In genomic region chrX:15114865-15115566, GRCh38 we compare ENCODE assay signal across 21 cellular contexts.
DNase-seq lines count a peak whose midpoint lies in the region; ATAC-seq and TF ChIP-seq lines count a peak whose summit lies in the region.
"Had no signal": no experiment of that assay in that cellular context is flagged by ENCODE, and none has a peak within 500 bp of the region (broad histone marks: within the 10 kb centered on the region; RNA-seq: fewer than 3 reads in every experiment).

No MANE protein-coding gene starts in this region.

- no peak overlapping the region for H3K14ac ChIP-seq in H9 (ENCODE audit: insufficient read depth, low read length)
- no peak overlapping the region for H3K14ac ChIP-seq in trophoblast cell (ENCODE audit: low read length)

- H3K4me1 ChIP-seq in H9 (ENCODE audit: insufficient read depth, low read length) (peaks cover 2% of the 10 kb centered on the region; the same call in 1 of the 2 replicates), iPS-15b (ENCODE audit: control insufficient read depth, insufficient read depth, low read length) (peaks cover 9% of the 10 kb centered on the region), trophoblast cell (ENCODE audit: control insufficient read depth in 1 of 2, insufficient read depth in 2 of 2, low read length in 2 of 2) (no peaks in the 10 kb centered on the region)
- H3K4me1 ChIP-seq: BLaER1 had no signal

- H3K9me3 Mint-ChIP-seq in H9, result peaks cover 51 to 59% of the 10 kb centered on the region in 2 experiments
- H3K9me3 Mint-ChIP-seq in WTC11, result peaks cover 4% of the 10 kb centered on the region; the same call in 1 of the 2 replicates

- H3K9ac ChIP-seq in H9 (ENCODE audit: extremely low read depth, insufficient read length, low read length) (no peak overlapping the region), iPS-15b (ENCODE audit: low read depth, low read length) (peak overlapping the region; percentile 8), trophoblast cell (ENCODE audit: low read length) (no peak overlapping the region)
- H3K9ac ChIP-seq: BLaER1 had no signal

- no peak overlapping the region for H4K12ac ChIP-seq in trophoblast cell (ENCODE audit: low read depth, low read length)

- H3K27me3 ChIP-seq in H9 (ENCODE audit: insufficient read depth, low read length) (no peaks in the 10 kb centered on the region), iPS-15b (ENCODE audit: control insufficient read depth, insufficient read depth, low read length) (no peaks in the 10 kb centered on the region), trophoblast cell (ENCODE audit: insufficient read depth, low read length) (no peaks in the 10 kb centered on the region)

- WGBS in H9 (ENCODE audit: extremely low coverage, insufficient read length, low lambda C conversion rate), result no CpG with 5 or more reads among the region's 7 CpGs
- no CpG with 5 or more reads among the region's 7 CpGs for WGBS in trophoblast cell (ENCODE audit: extremely low coverage, insufficient coverage, insufficient read length)

- no peaks in the 10 kb centered on the region for H3K36me3 ChIP-seq in iPS-15b (ENCODE audit: control insufficient read depth, insufficient read depth, low read length)
- H3K36me3 ChIP-seq in trophoblast cell (ENCODE audit: control insufficient read depth in 1 of 2, insufficient read depth in 2 of 2, low read length in 2 of 2), result no peaks in the 10 kb centered on the region
- H3K36me3 ChIP-seq: BLaER1 had no signal

- H2BK12ac ChIP-seq in H9 (ENCODE audit: insufficient read length, low read depth, low read length), result no peak overlapping the region
- no peak overlapping the region for H2BK12ac ChIP-seq in trophoblast cell (ENCODE audit: low read length)

- H3K4ac ChIP-seq in H9 (ENCODE audit: low read depth, low read length) (no peak overlapping the region), trophoblast cell (ENCODE audit: low read depth, low read length) (no peak overlapping the region)

- H3K79me2 ChIP-seq in H9 (ENCODE audit: insufficient read depth, low read length) (no peaks in the 10 kb centered on the region), trophoblast cell (ENCODE audit: control insufficient read depth, insufficient read depth, low read length, poor library complexity) (no peaks in the 10 kb centered on the region)

- no peak overlapping the region for H3K23ac ChIP-seq in H9 (ENCODE audit: insufficient read length, low read depth, low read length)
- H3K23ac ChIP-seq in trophoblast cell (ENCODE audit: low read length), result no peak overlapping the region

- POLR2A ChIA-PET in WTC11 (lab: Charles Lee), result no interaction called here

- H3K27ac ChIP-seq in H9 (ENCODE audit: insufficient read length, low read depth, low read length) (no peak overlapping the region), trophoblast cell (ENCODE audit: low read depth, low read length) (no peak overlapping the region)
- H3K27ac ChIP-seq: BLaER1, PC-9, RWPE1 had no signal

- no peak overlapping the region for H2BK15ac ChIP-seq in H9 (ENCODE audit: low read depth, low read length)

- no peak overlapping the region for H4K91ac ChIP-seq in H9 (ENCODE audit: insufficient read length, low read depth, low read length)
- H4K91ac ChIP-seq in trophoblast cell (ENCODE audit: low read depth, low read length), result no peak overlapping the region

- TF ChIP-seq CTCF in H9 (conservative IDR thresholded peaks at IDR 0.05) (no peak), WTC11 (IDR thresholded peaks at IDR 0.05) (no peak)

- H2BK120ac ChIP-seq in H9 (ENCODE audit: low read depth, low read length, poor library complexity, severe bottlenecking), result no peak overlapping the region
- no peak overlapping the region for H2BK120ac ChIP-seq in trophoblast cell (ENCODE audit: insufficient read depth, low read length, poor library complexity)

- H2AFZ ChIP-seq in H9 (ENCODE audit: low read length) (peak overlapping the region; percentile 33), trophoblast cell (ENCODE audit: insufficient read depth, low read length, poor library complexity) (no peak overlapping the region)
- H2AFZ ChIP-seq: PC-9 had no signal

- no peak overlapping the region for H4K8ac ChIP-seq in H9 (replicated peaks; ENCODE audit: insufficient read length, low read depth, low read length)
- H4K8ac ChIP-seq in trophoblast cell (ENCODE audit: low read depth, low read length), result no peak overlapping the region

- H3K27me3 Mint-ChIP-seq in H9 (ENCODE audit: low read depth) (no peaks in the 10 kb centered on the region), WTC11 (ENCODE audit: low read depth) (no peaks in the 10 kb centered on the region)
- H3K27me3 Mint-ChIP-seq: CD4-positive, alpha-beta memory T cell had no signal

- no peak overlapping the region for H3K56ac ChIP-seq in H9 (ENCODE audit: insufficient read length, low read depth, low read length)

- H3K79me1 ChIP-seq in H9 (ENCODE audit: insufficient read depth, low read depth, low read length, poor library complexity, severe bottlenecking) (no peaks in the 10 kb centered on the region), trophoblast cell (ENCODE audit: low read length) (peaks cover 2% of the 10 kb centered on the region)

- H3T11ph ChIP-seq in H9 (ENCODE audit: low read length), result no peak overlapping the region

- H3K36me3 Mint-ChIP-seq in H9 (ENCODE audit: insufficient read depth in 1 of 3, low read depth in 3 of 3) (peaks cover 0 to 2% (median 0%) of the 10 kb centered on the region in 3 experiments; a peak in 2 of 7 replicates), WTC11 (no peaks in the 10 kb centered on the region)
- H3K36me3 Mint-ChIP-seq: CD4-positive, alpha-beta memory T cell had no signal

- no peak overlapping the region for H2BK20ac ChIP-seq in H9 (ENCODE audit: low read depth, low read length, poor library complexity, severe bottlenecking)

- ATAC-seq in WTC11, result peak; percentile 92
- no peak for ATAC-seq in HG03571 (IDR thresholded peaks at IDR 0.05; ENCODE audit: unreplicated experiment)
- ATAC-seq: SK-N-SH treated with all-trans-retinoic acid at 6 μM for 48 hours had no signal

- H3K18ac ChIP-seq in H9 (ENCODE audit: insufficient read length, low read depth, low read length) (no peak overlapping the region), trophoblast cell (ENCODE audit: low read length) (no peak overlapping the region)

- CTCF ChIA-PET in WTC11 (lab: Charles Lee), result interaction anchor here (1.0 to 1.2 kb wide), 2 partner anchors 28 to 128 kb away, joined by 6 to 8 read pairs; no protein-coding TSS in a partner anchor

- no peak overlapping the region for H3K4me3 ChIP-seq in iPS-15b (ENCODE audit: low read depth, low read length)
- no peak overlapping the region for H3K4me3 ChIP-seq in trophoblast cell (ENCODE audit: low read depth, low read length)
- H3K4me3 ChIP-seq: BLaER1, PC-9 had no signal

- peaks cover 8 to 12% of the 10 kb centered on the region in 2 experiments for H3K4me1 Mint-ChIP-seq in H9
- peaks cover 17% of the 10 kb centered on the region for H3K4me1 Mint-ChIP-seq in WTC11

- H3K4me2 ChIP-seq in H9 (ENCODE audit: insufficient read depth, insufficient read length, low read length) (peak overlapping the region; percentile 24), trophoblast cell (ENCODE audit: low read length) (no peak overlapping the region)
- H3K4me2 ChIP-seq: BLaER1, PC-9 had no signal

- H4K5ac ChIP-seq in H9 (ENCODE audit: insufficient read length, low read depth, low read length), result no peak overlapping the region

- no peak overlapping the region for H2BK5ac ChIP-seq in H9 (ENCODE audit: insufficient read length, low read length)
- no peak overlapping the region for H2BK5ac ChIP-seq in trophoblast cell (ENCODE audit: low read depth, low read length, poor library complexity)

- DNase-seq in H9 (no peak), WTC11 (ENCODE audit: low spot score) (no peak), trophoblast cell (peak; percentile 1 to 56), T-helper 2 cell (no peak), ecto neural progenitor cell (ENCODE audit: low spot score) (no peak), GF-D8 (lab: John Stamatoyannopoulos, UW) (no peak)
- DNase-seq: Calu3; CD4-positive, alpha-beta memory T cell; KBM-7; NCI-H1105; NCI-H2081 treated with DMSO at 0.1 percent for 48 hours; NCI-H2227 treated with DMSO at 0.1 percent for 48 hours; NCI-H510A treated with DMSO at 0.1 percent for 48 hours; NCI-H82; PC-9; SIG-M5 had no signal

- no peaks in the 10 kb centered on the region for H4K20me1 ChIP-seq in H9 (ENCODE audit: control insufficient read depth, insufficient read depth, insufficient read length)
- H4K20me1 ChIP-seq: BLaER1 had no signal

- H2AK5ac ChIP-seq in H9 (ENCODE audit: insufficient read length, low read length) (no peak overlapping the region), trophoblast cell (ENCODE audit: low read length) (no peak overlapping the region)

- no peaks in the 10 kb centered on the region for H3K23me2 ChIP-seq in H9 (ENCODE audit: insufficient read length, low read depth, low read length, poor library complexity, severe bottlenecking)

- H3K4me3 Mint-ChIP-seq in H9 (0 out of 5 replicates have a peak overlapping the region, but pooled peaks of 1 of the 2 experiments have one; percentile 4), WTC11 (peak overlapping the region; percentile 23; the same call in 1 of the 2 replicates)
- H3K4me3 Mint-ChIP-seq: CD4-positive, alpha-beta memory T cell had no signal

- H3K9me3 ChIP-seq in H9 (ENCODE audit: control insufficient read depth, low read depth, low read length) (peaks cover 6% of the 10 kb centered on the region), iPS-15b (ENCODE audit: control insufficient read depth, insufficient read depth, low read length) (no peaks in the 10 kb centered on the region), trophoblast cell (ENCODE audit: insufficient read depth, low read depth, low read length) (no peaks in the 10 kb centered on the region)

- peak overlapping the region in 2 of 3 experiments; percentile 52 to 88; a peak in 6 of 7 replicates for H3K27ac Mint-ChIP-seq in H9
- peak overlapping the region; percentile 87 for H3K27ac Mint-ChIP-seq in WTC11
- H3K27ac Mint-ChIP-seq: CD4-positive, alpha-beta memory T cell had no signal

TF ChIP-seq in WTC11, 78 proteins besides CTCF, POLR2A, EP300 and RAD21 (continues in another document):
- TF ChIP-seq ZNF263 (CRISPR knock-in tag; IDR thresholded peaks at IDR 0.05; ENCODE audit: low read depth), result no peak
- TF ChIP-seq ZBTB43 (CRISPR knock-in tag; IDR thresholded peaks at IDR 0.05), result no peak

Comparison
In these comparisons a context has a peak if more than half of its experiments do, and no peak if none do; other contexts are left out.
1. DNase-seq: peak in trophoblast cell (2 of 2); none in H9 (single experiment), WTC11 (single experiment), T-helper 2 cell (0 of 5), ecto neural progenitor cell (single experiment) and GF-D8 (single experiment).